Comparison of ENCODE assay signal across 8 cellular contexts in genomic region chr11:2930705-2931415, GRCh38. TPM values are rescaled to one million over a fixed set of nuclear protein-coding genes. Genes with fewer than 3 reads are reported as not detected.
A peak's percentile ranks its signal among the peaks of the same experiment; 100 is the strongest.
DNase-seq lines count a peak whose midpoint lies in the region; TF ChIP-seq lines count a peak whose summit lies in the region.

No MANE protein-coding gene starts in this region.

- TF ChIP-seq POLR2A in prostate gland (IDR thresholded peaks at IDR 0.05), result no peak

- peak overlapping the region; percentile 52 to 56 for H3K4me3 ChIP-seq in prostate gland

- peak; percentile 74 for DNase-seq in DMS153 treated with DMSO at 0.1 percent for 48 hours (lab: John Stamatoyannopoulos, UW; ENCODE audit: unreplicated experiment)
- DNase-seq in H4 (ENCODE audit: low spot score), result peak; percentile 71
- peak; percentile 58 for DNase-seq in NCI-H345 (lab: John Stamatoyannopoulos, UW)
- peak; percentile 29 for DNase-seq in activated effector memory CD4-positive, alpha-beta T cell treated with Interleukin-2 at 50 U/mL for 16 hours
- peak; percentile 88 for DNase-seq in cardiac septum (ENCODE audit: low spot score)
- peak; percentile 86 for DNase-seq in prostate gland (ENCODE audit: low spot score)
- no peak for DNase-seq in occipital lobe (lab: John Stamatoyannopoulos, UW)
- no peak for DNase-seq in OCI-M2 (lab: John Stamatoyannopoulos, UW; ENCODE audit: unreplicated experiment)

- peak; percentile 54 to 97 (median 86) for TF ChIP-seq CTCF in prostate gland (IDR thresholded peaks at IDR 0.05)

- intact Hi-C loops in cardiac septum (cut with DNase I) (no loop called here), prostate gland (cut with DNase I) (no loop called here)

- H3K4me1 ChIP-seq in prostate gland (replicated peaks), result no peaks in the 10 kb centered on the region

- H3K36me3 ChIP-seq in prostate gland, result no peaks in the 10 kb centered on the region

- peak overlapping the region; percentile 84 to 88 for H3K27ac ChIP-seq in prostate gland

- 51% methylated on average over 19 of the region's 21 CpGs for WGBS in prostate gland

- no peaks in the 10 kb centered on the region for H3K27me3 ChIP-seq in prostate gland (replicated peaks; ENCODE audit: insufficient read depth)

- no peaks in the 10 kb centered on the region for H3K9me3 ChIP-seq in prostate gland

RNA-seq across cellular contexts. Expression of gene PHLDA2, which starts 1.6 kb away (rescaled TPM):
- 11.7 and 15.2 TPM in 2 replicates for total RNA-seq in H4 (2014; rRNA removed; shearing (Covaris generic))
- total RNA-seq in cardiac septum, result 2.1 TPM
- total RNA-seq in prostate gland, result 10 to 100 TPM; 12.4 to 20.4 TPM
- total RNA-seq in occipital lobe, result not detected

RNA-seq across cellular contexts. Expression of gene CDKN1C, which starts 45.3 kb away (rescaled TPM):
- total RNA-seq in H4 (2014; rRNA removed; shearing (Covaris generic)), result 4.2 and 5.1 TPM in 2 replicates
- total RNA-seq in cardiac septum (11.5 TPM), prostate gland (10 to 100 TPM; 36.5 to 42.7 TPM), occipital lobe (34.5 TPM)

Comparison
In these comparisons a context has a peak if more than half of its experiments do, and no peak if none do; other contexts are left out.
1. DNase-seq: peak in DMS153 treated with DMSO at 0.1 percent for 48 hours (single experiment), H4 (single experiment), NCI-H345 (single experiment), activated effector memory CD4-positive, alpha-beta T cell treated with Interleukin-2 at 50 U/mL for 16 hours (single experiment), cardiac septum (single experiment) and prostate gland (single experiment); none in occipital lobe (single experiment) and OCI-M2 (single experiment).